Comparison of ENCODE assay signal across 18 cellular contexts in the genomic region with DNA sequence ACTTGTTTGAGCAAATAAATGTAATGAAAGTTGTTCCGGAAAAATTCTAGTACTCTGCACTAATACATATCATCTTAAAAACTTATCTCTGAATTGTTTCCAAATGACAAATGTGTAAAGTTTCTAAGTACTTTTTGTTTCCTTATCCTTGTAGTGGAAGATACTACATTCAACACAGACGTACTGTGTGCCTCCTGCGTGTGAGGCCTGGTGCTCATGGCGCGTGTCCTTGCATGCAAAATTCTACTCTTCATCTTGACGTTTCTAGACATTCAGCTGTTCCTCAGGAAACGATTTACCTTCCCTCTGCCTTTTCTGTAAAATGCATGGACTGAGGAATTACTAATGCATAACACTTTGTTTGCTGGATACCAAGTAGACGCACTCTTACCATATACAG. TPM values are rescaled to one million over a fixed set of nuclear protein-coding genes. Genes with fewer than 3 reads are reported as not detected.
DNase-seq lines count a peak whose midpoint lies in the region; ATAC-seq, FAIRE-seq and TF ChIP-seq lines count a peak whose summit lies in the region.
"Had no signal": no experiment of that assay in that cellular context is flagged by ENCODE, and none has a peak within 500 bp of the region (broad histone marks: within the 10 kb centered on the region; RNA-seq: fewer than 3 reads in every experiment).

No MANE protein-coding gene starts in this region.

- no peak for ATAC-seq in stimulated activated naive CD8-positive, alpha-beta T cell treated with anti-CD3 and anti-CD28 coated beads, Interleukin-15, amount 100 ng/mL, for 72 hours
- no peak for ATAC-seq in stimulated activated naive CD8-positive, alpha-beta T cell treated with anti-CD3 and anti-CD28 coated beads, Interleukin-15, Interleukin-2, amounts not matched to agents 100 U/mL and 50 U/mL, for 24 hours
- ATAC-seq in natural killer cell treated with Interleukin-12 subunit alpha and Interleukin-12 subunit beta and Interleukin-15 and Interleukin-18, amount 100 ng/mL, for 72 hours = no peak
- no peak for ATAC-seq in foreskin keratinocyte

- in situ Hi-C loops in mammary epithelial cell (cut with MboI; ENCODE audit: low sequenced_read_pairs in 2 of 2) = loop anchor here in 1 of 2 donors (25.0 kb wide), 2 partner anchors 292 to 442 kb away; no protein-coding TSS in a partner anchor

- dilution Hi-C loops in mammary epithelial cell (cut with HindIII; ENCODE audit: low sequenced_read_pairs) = no loop called here

- H3K9me3 ChIP-seq in Peyer's patch = no peaks in the 10 kb centered on the region
- H3K9me3 ChIP-seq in mammary epithelial cell (replicated peaks; ENCODE audit: insufficient read depth, low read length) = no peaks in the 10 kb centered on the region
- H3K9me3 ChIP-seq: adrenal gland, MG63, pancreas, suprapubic skin had no signal

- no peaks in the 10 kb centered on the region for H4K20me1 ChIP-seq in mammary epithelial cell (ENCODE audit: insufficient read depth, low read length)

- no peak for TF ChIP-seq POLR2A in Peyer's patch (IDR thresholded peaks at IDR 0.05)

- DNase-seq in stimulated activated naive CD8-positive, alpha-beta T cell treated with anti-CD3 and anti-CD28 coated beads, Interleukin-15, amount 100 ng/mL, for 72 hours = no peak
- no peak for DNase-seq in stimulated activated naive CD8-positive, alpha-beta T cell treated with anti-CD3 and anti-CD28 coated beads, Interleukin-15, Interleukin-2, amounts not matched to agents 100 U/mL and 50 U/mL, for 24 hours
- DNase-seq in Peyer's patch (no peak), RCC 7860 (ENCODE audit: low spot score) (no peak), mammary epithelial cell (no peak), foreskin keratinocyte (no peak)
- peak; percentile 20 for DNase-seq in natural killer cell treated with Interleukin-12 subunit alpha and Interleukin-12 subunit beta and Interleukin-15 and Interleukin-18, amount 100 ng/mL, for 72 hours (ENCODE audit: low spot score)
- DNase-seq: activated CD8-positive, alpha-beta memory T cell treated with anti-CD3 and anti-CD28 coated beads for 24 hours; cortex of kidney; H7; IMR-90; kidney glomerular epithelial cell; MG63; stimulated activated CD4-positive, alpha-beta T cell treated with anti-CD3 and anti-CD28 coated beads, Interleukin-15, amount 100 ng/mL, for 24 hours had no signal

- H3K9me3 Mint-ChIP-seq in stimulated activated naive CD8-positive, alpha-beta T cell treated with anti-CD3 and anti-CD28 coated beads, Interleukin-15, amount 100 ng/mL, for 72 hours = peaks cover 0 to 1% of the 10 kb centered on the region in 2 donors
- no peaks in the 10 kb centered on the region for H3K9me3 Mint-ChIP-seq in natural killer cell treated with Interleukin-12 subunit alpha and Interleukin-12 subunit beta and Interleukin-15 and Interleukin-18, amount 100 ng/mL, for 72 hours
- H3K9me3 Mint-ChIP-seq: memory B cell had no signal

- 85% methylated on average over 8 of the region's 8 CpGs for WGBS in mammary epithelial cell (ENCODE audit: low coverage, missing lambda C conversion rate)

- H3K36me3 ChIP-seq in Peyer's patch (peaks cover 0 to 3% (median 0%) of the 10 kb centered on the region in 3 donors), mammary epithelial cell (ENCODE audit: insufficient read depth, low read length) (peaks cover 3% of the 10 kb centered on the region)
- H3K36me3 ChIP-seq: MG63 had no signal

- H3K27ac ChIP-seq in Peyer's patch (peak overlapping the region in 3 of 4 donors; percentile 36 to 70 (median 68)), mammary epithelial cell (ENCODE audit: insufficient read depth, low read depth, low read length) (no peak overlapping the region), foreskin keratinocyte (no peak overlapping the region)
- H3K27ac ChIP-seq: suprapubic skin had no signal

- peak overlapping the region; percentile 42 to 57 for H3K4me3 Mint-ChIP-seq in stimulated activated naive CD8-positive, alpha-beta T cell treated with anti-CD3 and anti-CD28 coated beads, Interleukin-15, amount 100 ng/mL, for 72 hours
- H3K4me3 Mint-ChIP-seq in natural killer cell treated with Interleukin-12 subunit alpha and Interleukin-12 subunit beta and Interleukin-15 and Interleukin-18, amount 100 ng/mL, for 72 hours = no peak overlapping the region

- H3K4me1 ChIP-seq in Peyer's patch (peaks cover 0 to 4% (median 0%) of the 10 kb centered on the region in 4 donors), mammary epithelial cell (ENCODE audit: insufficient read depth, low read length) (no peaks in the 10 kb centered on the region), foreskin keratinocyte (peaks cover 4% of the 10 kb centered on the region)
- H3K4me1 ChIP-seq: pancreas had no signal

- CTCF ChIA-PET in mammary epithelial cell (lab: Charles Lee; ENCODE audit: low non-redundant PET) = no interaction called here

- TF ChIP-seq CTCF in Peyer's patch (IDR thresholded peaks at IDR 0.05) = no peak
- no peak for TF ChIP-seq CTCF in mammary epithelial cell (conservative IDR thresholded peaks at IDR 0.05 in 1 of 2, IDR thresholded peaks at IDR 0.05 in 1 of 2; ENCODE audit: extremely low read depth in 1 of 2, insufficient read depth in 1 of 2, low read depth in 1 of 2, low read length in 2 of 2)
- no peak for TF ChIP-seq CTCF in foreskin keratinocyte (conservative IDR thresholded peaks at IDR 0.05)

- no peaks in the 10 kb centered on the region for H3K79me2 ChIP-seq in mammary epithelial cell (ENCODE audit: insufficient read depth, low read length)

- H3K36me3 Mint-ChIP-seq in natural killer cell treated with Interleukin-12 subunit alpha and Interleukin-12 subunit beta and Interleukin-15 and Interleukin-18, amount 100 ng/mL, for 72 hours = no peaks in the 10 kb centered on the region

- no peak overlapping the region for H3K4me3 ChIP-seq in Peyer's patch
- no peak overlapping the region for H3K4me3 ChIP-seq in mammary epithelial cell (replicated peaks in 1 of 3; ENCODE audit: insufficient read depth in 1 of 3, low read depth in 2 of 3, low read length in 3 of 3)

- no TSS peak for BruUV-seq in mammary epithelial cell (replicated peaks; lab: Mats Ljungman, UMichigan)

- no peak overlapping the region for H3K27ac Mint-ChIP-seq in stimulated activated naive CD8-positive, alpha-beta T cell treated with anti-CD3 and anti-CD28 coated beads, Interleukin-15, amount 100 ng/mL, for 72 hours
- H3K27ac Mint-ChIP-seq in natural killer cell treated with Interleukin-12 subunit alpha and Interleukin-12 subunit beta and Interleukin-15 and Interleukin-18, amount 100 ng/mL, for 72 hours = peak overlapping the region in 1 of 2 donors; percentile 30

- intact Hi-C loops in mammary epithelial cell (cut with micrococcal nuclease) = no loop called here

- no peak overlapping the region for H3K4me2 ChIP-seq in mammary epithelial cell (ENCODE audit: insufficient read depth, low read depth, low read length)

- H2AFZ ChIP-seq in mammary epithelial cell (ENCODE audit: low read depth, low read length) = no peak overlapping the region

- H3K27me3 Mint-ChIP-seq in stimulated activated naive CD8-positive, alpha-beta T cell treated with anti-CD3 and anti-CD28 coated beads, Interleukin-15, amount 100 ng/mL, for 72 hours = no peaks in the 10 kb centered on the region
- H3K27me3 Mint-ChIP-seq in natural killer cell treated with Interleukin-12 subunit alpha and Interleukin-12 subunit beta and Interleukin-15 and Interleukin-18, amount 100 ng/mL, for 72 hours = peaks cover 30 to 51% of the 10 kb centered on the region in 2 donors

- FAIRE-seq in RCC 7860 (lab: Jason Lieb, UNC) = no peak
- FAIRE-seq: pancreas had no signal

- peaks cover 30% of the 10 kb centered on the region for H3K4me1 Mint-ChIP-seq in stimulated activated naive CD8-positive, alpha-beta T cell treated with anti-CD3 and anti-CD28 coated beads, Interleukin-15, amount 100 ng/mL, for 72 hours
- peaks cover 11 to 19% of the 10 kb centered on the region in 2 donors for H3K4me1 Mint-ChIP-seq in natural killer cell treated with Interleukin-12 subunit alpha and Interleukin-12 subunit beta and Interleukin-15 and Interleukin-18, amount 100 ng/mL, for 72 hours (ENCODE audit: low read depth in 2 of 2)

- H3K9ac ChIP-seq in mammary epithelial cell (ENCODE audit: insufficient read depth, low read length) = no peak overlapping the region

- H3K27me3 ChIP-seq in Peyer's patch = no peaks in the 10 kb centered on the region
- no peaks in the 10 kb centered on the region for H3K27me3 ChIP-seq in mammary epithelial cell (ENCODE audit: insufficient read depth, low read length)
- no peaks in the 10 kb centered on the region for H3K27me3 ChIP-seq in foreskin keratinocyte
- H3K27me3 ChIP-seq: adrenal gland, MG63, pancreas, suprapubic skin had no signal

RNA-seq across cellular contexts. Expression of gene DLL1, which starts 11.5 kb away (rescaled TPM):
- total RNA-seq in Peyer's patch (10 to 100 TPM; 16.3 to 89.1 (median 32.3) TPM), mammary epithelial cell (10 to 100 TPM; 27.5 to 45.8 TPM), foreskin keratinocyte (12.0 and 18.8 TPM in 2 replicates)
- total RNA-seq in natural killer cell treated with Interleukin-12 subunit alpha and Interleukin-12 subunit beta and Interleukin-15 and Interleukin-18, amount 100 ng/mL, for 72 hours = under 1 TPM; 0.12 to 0.61 TPM
- polyA plus RNA-seq in mammary epithelial cell (10.9 TPM), foreskin keratinocyte (5.8 and 11.3 TPM in 2 replicates)
- polyA minus RNA-seq in mammary epithelial cell = 8.7 TPM

RNA-seq across cellular contexts. Expression of gene FAM120B, which starts 27.1 kb away (rescaled TPM):
- total RNA-seq in Peyer's patch = 10 to 100 TPM; 22.1 to 50.3 (median 38.1) TPM
- total RNA-seq in natural killer cell treated with Interleukin-12 subunit alpha and Interleukin-12 subunit beta and Interleukin-15 and Interleukin-18, amount 100 ng/mL, for 72 hours = 10 to 100 TPM; 19.9 to 28.0 TPM
- 10 to 100 TPM; 27.3 to 29.7 TPM for total RNA-seq in mammary epithelial cell
- polyA plus RNA-seq in mammary epithelial cell = 11.3 TPM
- polyA minus RNA-seq in mammary epithelial cell = 45.2 TPM
- total RNA-seq in foreskin keratinocyte = 21.6 and 21.7 TPM in 2 replicates
- polyA plus RNA-seq in foreskin keratinocyte = 11.8 and 12.4 TPM in 2 replicates

Comparison
In these comparisons a context has a peak if more than half of its experiments do, and no peak if none do; other contexts are left out.
1. H3K27ac ChIP-seq: peak in Peyer's patch (3 of 4); none in mammary epithelial cell (single experiment) and foreskin keratinocyte (single experiment).